In the genomic region with DNA sequence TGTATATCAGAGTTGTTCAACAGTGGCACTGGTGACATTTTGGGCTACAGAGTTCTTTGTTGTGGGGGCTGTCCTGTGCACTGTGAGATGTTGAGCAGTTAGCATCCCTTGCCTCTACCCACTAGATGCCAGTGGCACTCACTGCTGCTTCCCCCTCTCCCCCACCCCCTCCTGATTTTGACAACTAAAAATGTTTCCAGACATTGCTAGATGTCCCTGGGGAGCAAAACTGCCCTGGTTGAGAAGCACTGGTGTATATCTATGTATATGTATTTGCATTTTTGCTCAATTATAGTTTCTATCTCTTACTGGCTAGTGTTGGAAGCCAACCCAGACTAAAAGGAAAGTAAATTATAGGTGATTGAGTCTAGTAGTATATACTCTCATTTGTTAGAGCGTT, we compare ENCODE assay signal across 8 cellular contexts. TPM values are rescaled to one million over a fixed set of nuclear protein-coding genes. Genes with fewer than 3 reads are reported as not detected.
DNase-seq lines count a peak whose midpoint lies in the region; ATAC-seq and TF ChIP-seq lines count a peak whose summit lies in the region.

No MANE protein-coding gene starts in this region.

- H3K27ac ChIP-seq in stomach smooth muscle (ENCODE audit: low read length) (no peak overlapping the region), brain microvascular endothelial cell (no peak overlapping the region)

- in situ Hi-C loops in brain microvascular endothelial cell (cut with HindIII; ENCODE audit: low pct_ligation_motif_present, low sequenced_read_pairs): no loop called here

- no peaks in the 10 kb centered on the region for H3K36me3 Mint-ChIP-seq in chondrocyte (ENCODE audit: low read depth)
- peaks cover 28% of the 10 kb centered on the region for H3K36me3 Mint-ChIP-seq in Calu3 (ENCODE audit: insufficient read depth, unreplicated experiment)

- H3K4me3 Mint-ChIP-seq in chondrocyte (ENCODE audit: unreplicated experiment) (peak overlapping the region; percentile 4), Calu3 (ENCODE audit: low read depth, unreplicated experiment) (no peak overlapping the region)

- no TSS peak for BruUV-seq in Calu3 (replicated peaks; lab: Mats Ljungman, UMichigan)

- TF ChIP-seq CTCF in chondrocyte (IDR thresholded peaks at IDR 0.05) (no peak), Calu3 (IDR thresholded peaks at IDR 0.05; ENCODE audit: unreplicated experiment) (no peak), brain microvascular endothelial cell (IDR thresholded peaks at IDR 0.05; ENCODE audit: low read depth, low read length, missing control alignments) (no peak)

- no peaks in the 10 kb centered on the region for H3K9me3 ChIP-seq in stomach smooth muscle (ENCODE audit: control insufficient read depth in 2 of 2, low read length in 2 of 2)

- H3K4me3 ChIP-seq in stomach smooth muscle (ENCODE audit: low read length in 2 of 2): peak overlapping the region; percentile 83 to 93
- no peak overlapping the region for H3K4me3 ChIP-seq in brain microvascular endothelial cell (ENCODE audit: low read depth, low read length)

- peaks cover 26% of the 10 kb centered on the region for H3K4me1 ChIP-seq in stomach smooth muscle (ENCODE audit: control insufficient read depth, insufficient read depth, low read length)

- H3K9me3 Mint-ChIP-seq in chondrocyte (ENCODE audit: low read depth) (no peaks in the 10 kb centered on the region), Calu3 (ENCODE audit: low read depth, unreplicated experiment) (no peaks in the 10 kb centered on the region)

- H3K4me1 Mint-ChIP-seq in chondrocyte (ENCODE audit: low read depth) (peaks cover 39% of the 10 kb centered on the region), Calu3 (ENCODE audit: low read depth, unreplicated experiment) (peaks cover 27% of the 10 kb centered on the region)

- H3K36me3 ChIP-seq in stomach smooth muscle (ENCODE audit: control insufficient read depth in 2 of 2, insufficient read depth in 2 of 2, low read length in 2 of 2) (peaks cover 0 to 2% of the 10 kb centered on the region in 2 donors), brain microvascular endothelial cell (replicated peaks) (no peaks in the 10 kb centered on the region)

- H3K27ac Mint-ChIP-seq in chondrocyte (ENCODE audit: unreplicated experiment): no peak overlapping the region
- no peak overlapping the region for H3K27ac Mint-ChIP-seq in Calu3 (ENCODE audit: unreplicated experiment)

- H3K27me3 ChIP-seq in stomach smooth muscle (ENCODE audit: control insufficient read depth in 1 of 2, insufficient read depth in 2 of 2, low read length in 2 of 2) (no peaks in the 10 kb centered on the region), brain microvascular endothelial cell (replicated peaks) (no peaks in the 10 kb centered on the region)

- ATAC-seq in HG03565 (IDR thresholded peaks at IDR 0.05; ENCODE audit: unreplicated experiment): peak; percentile 24

- H3K9ac ChIP-seq in stomach smooth muscle (ENCODE audit: low read length in 2 of 2): peak overlapping the region in 1 of 2 donors; percentile 26

- CTCF ChIA-PET in Calu3 (lab: Charles Lee): no interaction called here

- intact Hi-C loops in Calu3 (cut with micrococcal nuclease; ENCODE audit: unreplicated experiment): loop anchor here (10.0 kb wide), 1 partner anchor 106 kb away; no protein-coding TSS in a partner anchor

- peak; percentile 13 for DNase-seq in activated naive CD4-positive, alpha-beta T cell treated with Interleukin-2 at 50 U/mL for 16 hours
- DNase-seq in activated naive CD4-positive, alpha-beta T cell treated with anti-CD3 and anti-CD28 coated beads, Interleukin-2, amount 50 U/mL, for 16 hours: no peak
- DNase-seq in chondrocyte (ENCODE audit: low spot score) (no peak), Calu3 (no peak), brain microvascular endothelial cell (no peak), GDM1 (lab: John Stamatoyannopoulos, UW) (no peak)

- H3K27me3 Mint-ChIP-seq in chondrocyte (ENCODE audit: low read depth): no peaks in the 10 kb centered on the region
- no peaks in the 10 kb centered on the region for H3K27me3 Mint-ChIP-seq in Calu3 (ENCODE audit: unreplicated experiment)

RNA-seq across cellular contexts. Expression of a gene that starts 2.4 kb away (rescaled TPM):
- total RNA-seq in chondrocyte (6.6 to 10.2 TPM (median 8.4 TPM) in 3 replicates), Calu3 (2022) (8.8 and 9.4 TPM in 2 replicates)
